In the genomic region with DNA sequence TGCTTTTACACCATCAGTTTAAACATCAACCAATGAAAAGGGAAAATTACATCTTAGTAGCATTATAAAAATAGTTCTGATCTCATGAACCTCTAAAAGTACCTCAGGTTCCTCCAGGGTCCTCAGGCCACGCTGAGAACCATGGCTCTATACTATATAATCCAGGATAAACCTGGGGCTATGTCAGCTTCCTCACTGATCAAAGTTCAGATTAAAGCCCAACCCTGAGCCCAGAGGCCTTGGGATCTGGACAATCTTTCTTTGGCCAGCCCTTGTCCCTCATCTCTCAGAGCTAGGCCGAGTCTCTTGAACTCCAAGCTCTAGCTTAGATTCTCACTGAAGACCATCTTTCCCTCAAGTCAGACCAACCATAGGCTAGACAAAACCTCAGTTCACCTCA, we compare ENCODE assay signal across 9 cellular contexts.
"Had no signal": no experiment of that assay in that cellular context is flagged by ENCODE, and none has a peak within 500 bp of the region (broad histone marks: within the 10 kb centered on the region; RNA-seq: fewer than 3 reads in every experiment).

No MANE protein-coding gene starts in this region.

- H3K27me3 ChIP-seq: adrenal gland, body of pancreas had no signal

- H3K36me3 ChIP-seq: adrenal gland had no signal

- ATAC-seq: stimulated activated effector memory CD8-positive, alpha-beta T cell treated with anti-CD3 and anti-CD28 coated beads, Interleukin-12 subunit alpha, Interleukin-12 subunit beta, amount 100 ng/mL, for 72 hours; T-helper 17 cell had no signal

- H3K9me3 ChIP-seq: adrenal gland, body of pancreas had no signal

- H3K4me1 ChIP-seq: adrenal gland had no signal

- DNase-seq: activated B cell treated with CpG ODN at 0.5 μM for 24 hours; activated CD4-positive, alpha-beta T cell treated with anti-CD3 and anti-CD28 coated beads, Interleukin-2, amount 10 ng/mL, durations not matched to agents 7 days and 5 days; activated naive CD4-positive, alpha-beta T cell treated with anti-CD3 and anti-CD28 coated beads, Interleukin-2, amount 10 ng/mL, durations not matched to agents 7 days and 5 days; cortex of kidney; effector CD8-positive, alpha-beta T cell; T-helper 17 cell had no signal

- H3K4me3 ChIP-seq: adrenal gland, body of pancreas had no signal
